Comparison of ENCODE assay signal across 8 cellular contexts in genomic region chr3:155701882-155702465, GRCh38. TPM values are rescaled to one million over a fixed set of nuclear protein-coding genes. Genes with fewer than 3 reads are reported as not detected.
A peak's percentile ranks its signal among the peaks of the same experiment; 100 is the strongest.
DNase-seq lines count a peak whose midpoint lies in the region; ATAC-seq, FAIRE-seq and TF ChIP-seq lines count a peak whose summit lies in the region.

No MANE protein-coding gene starts in this region.

- H3K79me2 ChIP-seq in Karpas-422 (ENCODE audit: low read length) (no peaks in the 10 kb centered on the region), OCI-LY1 (ENCODE audit: insufficient read depth, low read length) (no peaks in the 10 kb centered on the region)

- no peak overlapping the region for H3K4me3 ChIP-seq in BE2C (ENCODE audit: low read depth, low read length)
- no peak overlapping the region for H3K4me3 ChIP-seq in Karpas-422 (ENCODE audit: low read length)
- no peak overlapping the region for H3K4me3 ChIP-seq in OCI-LY1 (ENCODE audit: low read depth, low read length, poor library complexity, severe bottlenecking)

- H3K27me3 ChIP-seq in BE2C (0 out of 2 replicates have a peak, but pooled peaks cover 6% of the 10 kb centered on the region), Karpas-422 (ENCODE audit: low read length) (no peaks in the 10 kb centered on the region), OCI-LY1 (ENCODE audit: insufficient read depth, low read length) (no peaks in the 10 kb centered on the region)

- H4K20me1 ChIP-seq in Karpas-422 (ENCODE audit: insufficient read depth, low read depth, low read length) (no peaks in the 10 kb centered on the region), OCI-LY1 (ENCODE audit: insufficient read depth, low read length) (no peaks in the 10 kb centered on the region)

- DNase-seq in BE2C (no peak), Karpas-422 (peak; percentile 90), dedifferentiated amniotic fluid mesenchymal stem cell (ENCODE audit: extremely low spot score) (peak; percentile 84), lung microvascular endothelial cell (ENCODE audit: low read depth in 2 of 2) (peak; percentile 48 to 49), GM12891 (ENCODE audit: insufficient read length, low spot score) (no peak)

- no peak overlapping the region for H3K4me2 ChIP-seq in Karpas-422 (ENCODE audit: low read depth, low read length, poor library complexity, severe bottlenecking)
- H3K4me2 ChIP-seq in OCI-LY1 (ENCODE audit: low read length), result no peak overlapping the region

- H3K36me3 ChIP-seq in BE2C, result no peaks in the 10 kb centered on the region
- H3K36me3 ChIP-seq in Karpas-422 (ENCODE audit: insufficient read depth, low read length), result no peaks in the 10 kb centered on the region
- no peaks in the 10 kb centered on the region for H3K36me3 ChIP-seq in OCI-LY1 (ENCODE audit: insufficient read depth, low read length)

- H3K9ac ChIP-seq in Karpas-422 (ENCODE audit: low read length) (no peak overlapping the region), OCI-LY1 (ENCODE audit: low read length) (no peak overlapping the region)

- peak; percentile 81 for ATAC-seq in GM19351 (IDR thresholded peaks at IDR 0.05; ENCODE audit: unreplicated experiment)
- ATAC-seq in HG03457 (IDR thresholded peaks at IDR 0.05; ENCODE audit: unreplicated experiment), result no peak

- H3K4me1 ChIP-seq in BE2C (no peaks in the 10 kb centered on the region), Karpas-422 (ENCODE audit: low read length) (no peaks in the 10 kb centered on the region), OCI-LY1 (ENCODE audit: insufficient read depth, low read length, severe bottlenecking) (no peaks in the 10 kb centered on the region)

- H3K27ac ChIP-seq in Karpas-422 (ENCODE audit: low read length), result no peak overlapping the region
- H3K27ac ChIP-seq in OCI-LY1 (ENCODE audit: low read depth, low read length, poor library complexity, severe bottlenecking), result no peak overlapping the region

- no peaks in the 10 kb centered on the region for H3F3A ChIP-seq in OCI-LY1 (ENCODE audit: insufficient read depth, low read length)

- H3K9me2 ChIP-seq in Karpas-422 (replicated peaks; ENCODE audit: insufficient read depth, low read length) (no peaks in the 10 kb centered on the region), OCI-LY1 (ENCODE audit: low read depth, low read length) (no peaks in the 10 kb centered on the region)

- H2AFZ ChIP-seq in Karpas-422 (ENCODE audit: low read length) (no peak overlapping the region), OCI-LY1 (ENCODE audit: low read length) (no peak overlapping the region)

- H3K9me3 ChIP-seq in BE2C (no peaks in the 10 kb centered on the region), Karpas-422 (ENCODE audit: low read length) (no peaks in the 10 kb centered on the region), OCI-LY1 (ENCODE audit: low read length) (no peaks in the 10 kb centered on the region)

- peak; percentile 57 for TF ChIP-seq CTCF in BE2C (IDR thresholded peaks at IDR 0.05; ENCODE audit: low read depth, low read length)
- TF ChIP-seq CTCF in OCI-LY1 (IDR thresholded peaks at IDR 0.05; ENCODE audit: low read length), result peak; percentile 89

- no peak for TF ChIP-seq POLR2A in GM12891 (IDR thresholded peaks at IDR 0.05; ENCODE audit: low read depth, low read length)

- no peak for FAIRE-seq in GM12891 (lab: Jason Lieb, UNC)

TF ChIP-seq in GM12891, 5 proteins besides CTCF, POLR2A, EP300 and RAD21:
- TF ChIP-seq PAX5 (IDR thresholded peaks at IDR 0.05; ENCODE audit: insufficient read depth, low read length, severe bottlenecking) (no peak), POU2F2 (IDR thresholded peaks at IDR 0.05; ENCODE audit: low read depth, low read length) (no peak), POLR2AphosphoS5 (IDR thresholded peaks at IDR 0.05; ENCODE audit: low read depth, low read length) (no peak), TAF1 (IDR thresholded peaks at IDR 0.05; ENCODE audit: low read depth, low read length) (no peak), SPI1 (IDR thresholded peaks at IDR 0.05; ENCODE audit: low read depth, low read length) (no peak)
TF ChIP-seq in GM12891: peak in this region for 0.

RNA-seq across cellular contexts. Expression of gene PLCH1, which starts 42.9 kb away (rescaled TPM):
- not detected for polyA plus RNA-seq in BE2C (2012; ENCODE audit: insufficient read depth, insufficient read length, low read depth)
- 0.34 and 0.51 TPM in 2 replicates for total RNA-seq in Karpas-422 (2014; rRNA removed; shearing (Covaris generic); ENCODE audit: low replicate concordance)
- not detected in 2 replicates for total RNA-seq in lung microvascular endothelial cell
- 0.08 TPM for polyA plus RNA-seq in GM12891 (2012; ENCODE audit: low read depth, missing spikeins)

Comparison
In these comparisons a context has a peak if more than half of its experiments do, and no peak if none do; other contexts are left out.
1. DNase-seq: peak in Karpas-422 (single experiment), dedifferentiated amniotic fluid mesenchymal stem cell (single experiment) and lung microvascular endothelial cell (2 of 2); none in BE2C (single experiment) and GM12891 (single experiment).